ENCODE assay signal across 10 cellular contexts in genomic region chr7:102875700-102876192, GRCh38. TPM values are rescaled to one million over a fixed set of nuclear protein-coding genes. Genes with fewer than 3 reads are reported as not detected.
DNase-seq lines count a peak whose midpoint lies in the region; ATAC-seq and TF ChIP-seq lines count a peak whose summit lies in the region.
"Had no signal": no experiment of that assay in that cellular context is flagged by ENCODE, and none has a peak within 500 bp of the region (broad histone marks: within the 10 kb centered on the region; RNA-seq: fewer than 3 reads in every experiment).

No MANE protein-coding gene starts in this region.

- H3K4me1 ChIP-seq in tibial artery, result peaks cover 0 to 29% (median 9%) of the 10 kb centered on the region in 4 donors

- H3K9me3 ChIP-seq in tibial artery, result no peaks in the 10 kb centered on the region

- peaks cover 8% of the 10 kb centered on the region for H3K36me3 Mint-ChIP-seq in activated T-cell treated with anti-CD3 and anti-CD28 coated beads, Interleukin-2, amount 50 U/mL, for 4 hours (ENCODE audit: insufficient read depth)

- DNase-seq in activated CD8-positive, alpha-beta memory T cell treated with anti-CD3 and anti-CD28 coated beads for 24 hours, result peak; percentile 57
- no peak for DNase-seq in activated CD8-positive, alpha-beta memory T cell treated with anti-CD3 and anti-CD28 coated beads, Interleukin-2, amount 50 U/mL, for 4 hours
- no peak for DNase-seq in activated T-cell treated with anti-CD3 and anti-CD28 coated beads, Interleukin-2, amount 50 U/mL, for 4 hours
- peak; percentile 95 for DNase-seq in islet precursor cell
- DNase-seq in tibial artery, result no peak
- DNase-seq in inferior parietal cortex (ENCODE audit: extremely low spot score), result no peak
- DNase-seq in GDM1 (lab: John Stamatoyannopoulos, UW), result no peak
- DNase-seq in activated gamma-delta T cell (lab: John Stamatoyannopoulos, UW), result no peak

- H3K9me3 Mint-ChIP-seq in activated T-cell treated with anti-CD3 and anti-CD28 coated beads, Interleukin-2, amount 50 U/mL, for 4 hours, result no peaks in the 10 kb centered on the region
- H3K9me3 Mint-ChIP-seq: brain had no signal

- peak overlapping the region; percentile 22 to 41 for H3K27ac ChIP-seq in tibial artery
- H3K27ac ChIP-seq: C4-2B had no signal

- H3K4me3 ChIP-seq in tibial artery, result no peak overlapping the region

- peak in 1 of 2 experiments; percentile 21 for TF ChIP-seq CTCF in tibial artery (IDR thresholded peaks at IDR 0.05)

- H3K4me1 Mint-ChIP-seq in activated T-cell treated with anti-CD3 and anti-CD28 coated beads, Interleukin-2, amount 50 U/mL, for 4 hours (ENCODE audit: low read depth), result peaks cover 12% of the 10 kb centered on the region

- H3K27me3 ChIP-seq in tibial artery, result no peaks in the 10 kb centered on the region

- no peak overlapping the region for H3K4me3 Mint-ChIP-seq in activated T-cell treated with anti-CD3 and anti-CD28 coated beads, Interleukin-2, amount 50 U/mL, for 4 hours
- H3K4me3 Mint-ChIP-seq: brain had no signal

- no peaks in the 10 kb centered on the region for H3K36me3 ChIP-seq in tibial artery

- peak; percentile 92 for ATAC-seq in activated T-cell treated with anti-CD3 and anti-CD28 coated beads, Interleukin-2, amount 50 U/mL, for 4 hours

- intact Hi-C loops in tibial artery (cut with DNase I; ENCODE audit: low total_unique reads), result no loop called here

- no peaks in the 10 kb centered on the region for H3K27me3 Mint-ChIP-seq in activated T-cell treated with anti-CD3 and anti-CD28 coated beads, Interleukin-2, amount 50 U/mL, for 4 hours (ENCODE audit: low read depth)

RNA-seq across cellular contexts. Expression of gene LRRC17, which starts 37.1 kb away (rescaled TPM):
- total RNA-seq in activated T-cell treated with anti-CD3 and anti-CD28 coated beads, Interleukin-2, amount 50 U/mL, for 4 hours, result under 1 TPM in 1 of 3 donors, not detected in 2; 0.14 TPM

Comparison
In these comparisons a context has a peak if more than half of its experiments do, and no peak if none do; other contexts are left out.
1. DNase-seq: peak in activated CD8-positive, alpha-beta memory T cell treated with anti-CD3 and anti-CD28 coated beads for 24 hours (single experiment) and islet precursor cell (single experiment); none in activated CD8-positive, alpha-beta memory T cell treated with anti-CD3 and anti-CD28 coated beads, Interleukin-2, amount 50 U/mL, for 4 hours (single experiment), activated T-cell treated with anti-CD3 and anti-CD28 coated beads, Interleukin-2, amount 50 U/mL, for 4 hours (single experiment), tibial artery (0 of 2), inferior parietal cortex (single experiment), GDM1 (single experiment) and activated gamma-delta T cell (single experiment).